ENCODE assay signal across 2 cellular contexts in the genomic region with DNA sequence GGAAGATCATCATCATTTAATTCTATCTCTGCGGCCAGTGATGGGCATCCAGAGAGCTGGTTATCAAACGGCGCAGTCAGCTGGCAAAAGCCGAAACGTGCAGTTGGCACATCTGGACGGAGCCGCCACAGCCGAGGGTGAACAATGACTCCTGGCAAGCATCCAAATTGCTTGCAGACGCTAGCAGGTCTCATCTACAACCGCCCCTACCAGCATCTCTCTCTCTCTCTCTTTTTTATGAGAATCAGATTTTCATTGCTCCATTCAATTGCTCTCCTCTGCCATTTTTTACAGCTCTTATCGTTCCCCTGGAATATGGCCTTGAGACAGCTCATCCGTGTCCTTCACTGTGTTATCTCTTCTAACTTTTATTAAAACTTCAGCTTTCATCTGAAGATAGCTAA.
TF ChIP-seq lines count a peak whose summit lies in the region.

No MANE protein-coding gene starts in this region.

TF ChIP-seq in H1, 55 proteins besides CTCF, POLR2A, EP300 and RAD21:
- TF ChIP-seq SP2 (IDR thresholded peaks at IDR 0.05; ENCODE audit: low read length) = no peak
- no peak for TF ChIP-seq SUZ12 (IDR thresholded peaks at IDR 0.05; ENCODE audit: low read length)
- no peak for TF ChIP-seq E2F6 (IDR thresholded peaks at IDR 0.05)
- TF ChIP-seq KDM5A (IDR thresholded peaks at IDR 0.05; ENCODE audit: low read length) = no peak
- no peak for TF ChIP-seq KDM1A (IDR thresholded peaks at IDR 0.05; ENCODE audit: borderline replicate concordance, low read length)
- TF ChIP-seq SRF (IDR thresholded peaks at IDR 0.05; ENCODE audit: low read depth, low read length) = no peak
- TF ChIP-seq BCL11A (IDR thresholded peaks at IDR 0.05; ENCODE audit: low read depth in 2 of 2, low read length in 2 of 2) = no peak
- TF ChIP-seq PHF8 (conservative IDR thresholded peaks at IDR 0.05; ENCODE audit: low read depth, low read length) = no peak
- TF ChIP-seq CBX8 (IDR thresholded peaks at IDR 0.05; ENCODE audit: borderline replicate concordance, low read depth, low read length) = no peak

TF ChIP-seq in HEK293T, 16 proteins besides CTCF, POLR2A, EP300 and RAD21:
- TF ChIP-seq ZNF384 (IDR thresholded peaks at IDR 0.05) (no peak), L3MBTL2 (conservative IDR thresholded peaks at IDR 0.05) (no peak), HDGF (IDR thresholded peaks at IDR 0.05; ENCODE audit: borderline replicate concordance) (no peak), ELF4 (IDR thresholded peaks at IDR 0.05) (no peak), FOXK2 (IDR thresholded peaks at IDR 0.05) (no peak), CTBP1 (IDR thresholded peaks at IDR 0.05; ENCODE audit: borderline replicate concordance) (no peak)
